Comparison of ENCODE assay signal across 20 cellular contexts in the genomic region with DNA sequence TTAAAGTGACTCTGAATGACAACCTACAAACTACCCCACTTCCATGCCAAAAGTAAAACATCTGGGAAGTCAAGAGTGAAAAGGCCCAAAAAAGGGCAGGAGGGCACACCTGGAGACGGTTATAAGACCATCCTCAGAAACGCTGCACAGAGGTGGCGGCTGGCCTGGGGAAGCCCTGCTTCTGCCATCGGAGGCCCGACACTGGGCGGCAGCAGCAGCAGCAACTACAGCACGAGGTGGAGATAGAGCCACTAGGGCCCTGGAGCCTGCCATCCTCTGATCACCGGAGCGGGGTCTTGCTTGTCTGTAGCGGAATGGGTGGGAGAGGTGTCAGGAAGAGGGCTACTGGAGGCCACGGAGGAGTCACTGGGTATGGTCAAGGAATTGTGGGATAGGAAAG.
DNase-seq lines count a peak whose midpoint lies in the region; ATAC-seq, FAIRE-seq and TF ChIP-seq lines count a peak whose summit lies in the region.
"Had no signal": no experiment of that assay in that cellular context is flagged by ENCODE, and none has a peak within 500 bp of the region (broad histone marks: within the 10 kb centered on the region; RNA-seq: fewer than 3 reads in every experiment).

No MANE protein-coding gene starts in this region.

- H4K20me1 ChIP-seq in K562 (replicated peaks; ENCODE audit: control insufficient read depth, insufficient read depth, low read length) (no peaks in the 10 kb centered on the region), neural progenitor cell (ENCODE audit: low read depth) (no peaks in the 10 kb centered on the region)

- H3K36me3 ChIP-seq in K562 (ENCODE audit: control insufficient read depth, insufficient read depth, low read length) (no peaks in the 10 kb centered on the region), neural progenitor cell (no peaks in the 10 kb centered on the region)

- H3K4me1 Mint-ChIP-seq in neural progenitor cell = peaks cover 9% of the 10 kb centered on the region
- H3K4me1 Mint-ChIP-seq: CD4-positive, alpha-beta memory T cell had no signal

- no peak overlapping the region for H3K9ac ChIP-seq in K562 (ENCODE audit: insufficient read depth in 1 of 2, low read depth in 2 of 2, low read length in 2 of 2)
- no peak overlapping the region for H3K9ac ChIP-seq in neural progenitor cell
- H3K9ac ChIP-seq: GM23248 had no signal

- H3K27me3 ChIP-seq in K562 (ENCODE audit: control insufficient read depth in 2 of 2, insufficient read depth in 2 of 2, low read length in 2 of 2) = peaks cover 16 to 80% of the 10 kb centered on the region in 2 experiments
- no peaks in the 10 kb centered on the region for H3K27me3 ChIP-seq in neural progenitor cell

- peak overlapping the region; percentile 57 for H3K4me3 Mint-ChIP-seq in neural progenitor cell
- H3K4me3 Mint-ChIP-seq: CD4-positive, alpha-beta memory T cell had no signal

- H3K27ac ChIP-seq in K562 (ENCODE audit: extremely low read depth, low read depth, low read length) = no peak overlapping the region
- H3K27ac ChIP-seq in neural progenitor cell = no peak overlapping the region
- H3K27ac ChIP-seq: 22Rv1, GM23248 had no signal

- no peaks in the 10 kb centered on the region for H3F3A ChIP-seq in neural progenitor cell (ENCODE audit: low read depth)

- no TSS peak for BruUV-seq in K562 (replicated peaks; lab: Mats Ljungman, UMichigan)

- no peaks in the 10 kb centered on the region for H3K79me2 ChIP-seq in K562 (ENCODE audit: control insufficient read depth, insufficient read depth, low read length)
- no peaks in the 10 kb centered on the region for H3K79me2 ChIP-seq in neural progenitor cell (ENCODE audit: low read depth)

- peak; percentile 53 for ATAC-seq in K562

- no peak overlapping the region for H3K4me2 ChIP-seq in K562 (ENCODE audit: insufficient read depth, low read length)
- no peak overlapping the region for H3K4me2 ChIP-seq in neural progenitor cell

- POLR2A ChIA-PET in K562 (lab: Yijun Ruan, JAX) = interaction anchor here (1.3 kb wide), 1 partner anchor 11 kb away, joined by 3 read pairs; no protein-coding TSS in a partner anchor

- no peaks in the 10 kb centered on the region for H3K4me1 ChIP-seq in K562 (replicated peaks in 1 of 2; ENCODE audit: control insufficient read depth in 2 of 2, insufficient read depth in 2 of 2, low read length in 2 of 2)
- no peaks in the 10 kb centered on the region for H3K4me1 ChIP-seq in neural progenitor cell

- WGBS in K562 (ENCODE audit: insufficient coverage, low coverage, missing lambda C conversion rate) = 2% methylated on average over 11 of the region's 11 CpGs

- TF ChIP-seq POLR2A in K562 (conservative IDR thresholded peaks at IDR 0.05) = no peak

- TF ChIP-seq EP300 in K562 (IDR thresholded peaks at IDR 0.05; ENCODE audit: low read length) = no peak

- H2AFZ ChIP-seq in K562 (ENCODE audit: low read depth, low read length) (no peak overlapping the region), neural progenitor cell (replicated peaks) (no peak overlapping the region)
- H2AFZ ChIP-seq: GM23248 had no signal

- H3K27ac Mint-ChIP-seq in neural progenitor cell = peak overlapping the region; percentile 19

- H3K9me3 Mint-ChIP-seq in neural progenitor cell = no peaks in the 10 kb centered on the region
- H3K9me3 Mint-ChIP-seq: CD4-positive, alpha-beta memory T cell had no signal

- DNase-seq in AG20443 (ENCODE audit: low spot score) (peak; percentile 4), K562 (ENCODE audit: extremely low read depth in 1 of 4, low spot score in 3 of 4) (no peak), neural progenitor cell (ENCODE audit: low spot score) (no peak), GM20000 (ENCODE audit: low spot score) (no peak), SW480 (ENCODE audit: low spot score) (no peak), ACHN (no peak)
- DNase-seq: C1 segment of cervical spinal cord; Calu3; CD4-positive, alpha-beta memory T cell; COR-L47; DMS53; DMS79 treated with DMSO at 0.1 percent for 48 hours; GF-D8; GM23248; H7; HCEC 1CT had no signal

- in situ Hi-C loops in K562 (cut with MboI) (no loop called here), ACHN (cut with HindIII; ENCODE audit: low pct_ligation_motif_present, low pct_unique_long_range_greater_than_20kb, low sequenced_read_pairs) (no loop called here)

- no peak for FAIRE-seq in K562 (lab: Jason Lieb, UNC)
- FAIRE-seq: A204.1, GM12892, H1 had no signal

- CTCF ChIA-PET in K562 (lab: Yijun Ruan, JAX; ENCODE audit: low intra/inter-chr PET ratio) = no interaction called here

- intact Hi-C loops in K562 (cut with micrococcal nuclease) = no loop called here

- H3K4me3 ChIP-seq in K562 (no peak overlapping the region), neural progenitor cell (no peak overlapping the region)
- H3K4me3 ChIP-seq: GM23248 had no signal

- TF ChIP-seq RAD21 in K562 (CRISPR knock-in tag; conservative IDR thresholded peaks at IDR 0.05 in 1 of 2, IDR thresholded peaks at IDR 0.05 in 1 of 2) = no peak

- H3K9me3 ChIP-seq in K562 (replicated peaks; ENCODE audit: control insufficient read depth, insufficient read depth, low read depth, low read length) = no peaks in the 10 kb centered on the region
- H3K9me3 ChIP-seq in neural progenitor cell (ENCODE audit: low read depth) = no peaks in the 10 kb centered on the region

- no peak for TF ChIP-seq CTCF in K562 (IDR thresholded peaks at IDR 0.05 in 2 of 3, conservative IDR thresholded peaks at IDR 0.05 in 1 of 3; ENCODE audit: insufficient read depth in 2 of 3, low read depth in 1 of 3, low read length in 3 of 3)
- no peak for TF ChIP-seq CTCF in neural progenitor cell (IDR thresholded peaks at IDR 0.05)
- TF ChIP-seq CTCF in GM20000 (IDR thresholded peaks at IDR 0.05; ENCODE audit: extremely low read depth, missing control alignments) = no peak

- no peaks in the 10 kb centered on the region for H3K9me1 ChIP-seq in K562 (ENCODE audit: control insufficient read depth, insufficient read depth, low read length)

- peaks cover 12% of the 10 kb centered on the region for H3K27me3 Mint-ChIP-seq in neural progenitor cell (ENCODE audit: insufficient read depth, low read depth)
- H3K27me3 Mint-ChIP-seq: CD4-positive, alpha-beta memory T cell had no signal

- H3K36me3 Mint-ChIP-seq in neural progenitor cell = no peaks in the 10 kb centered on the region

TF ChIP-seq in K562, 482 proteins besides CTCF, POLR2A, EP300 and RAD21 (continues in another document):
- TF ChIP-seq ZNF316 (IDR thresholded peaks at IDR 0.05) = no peak
- TF ChIP-seq, protein P1, sequence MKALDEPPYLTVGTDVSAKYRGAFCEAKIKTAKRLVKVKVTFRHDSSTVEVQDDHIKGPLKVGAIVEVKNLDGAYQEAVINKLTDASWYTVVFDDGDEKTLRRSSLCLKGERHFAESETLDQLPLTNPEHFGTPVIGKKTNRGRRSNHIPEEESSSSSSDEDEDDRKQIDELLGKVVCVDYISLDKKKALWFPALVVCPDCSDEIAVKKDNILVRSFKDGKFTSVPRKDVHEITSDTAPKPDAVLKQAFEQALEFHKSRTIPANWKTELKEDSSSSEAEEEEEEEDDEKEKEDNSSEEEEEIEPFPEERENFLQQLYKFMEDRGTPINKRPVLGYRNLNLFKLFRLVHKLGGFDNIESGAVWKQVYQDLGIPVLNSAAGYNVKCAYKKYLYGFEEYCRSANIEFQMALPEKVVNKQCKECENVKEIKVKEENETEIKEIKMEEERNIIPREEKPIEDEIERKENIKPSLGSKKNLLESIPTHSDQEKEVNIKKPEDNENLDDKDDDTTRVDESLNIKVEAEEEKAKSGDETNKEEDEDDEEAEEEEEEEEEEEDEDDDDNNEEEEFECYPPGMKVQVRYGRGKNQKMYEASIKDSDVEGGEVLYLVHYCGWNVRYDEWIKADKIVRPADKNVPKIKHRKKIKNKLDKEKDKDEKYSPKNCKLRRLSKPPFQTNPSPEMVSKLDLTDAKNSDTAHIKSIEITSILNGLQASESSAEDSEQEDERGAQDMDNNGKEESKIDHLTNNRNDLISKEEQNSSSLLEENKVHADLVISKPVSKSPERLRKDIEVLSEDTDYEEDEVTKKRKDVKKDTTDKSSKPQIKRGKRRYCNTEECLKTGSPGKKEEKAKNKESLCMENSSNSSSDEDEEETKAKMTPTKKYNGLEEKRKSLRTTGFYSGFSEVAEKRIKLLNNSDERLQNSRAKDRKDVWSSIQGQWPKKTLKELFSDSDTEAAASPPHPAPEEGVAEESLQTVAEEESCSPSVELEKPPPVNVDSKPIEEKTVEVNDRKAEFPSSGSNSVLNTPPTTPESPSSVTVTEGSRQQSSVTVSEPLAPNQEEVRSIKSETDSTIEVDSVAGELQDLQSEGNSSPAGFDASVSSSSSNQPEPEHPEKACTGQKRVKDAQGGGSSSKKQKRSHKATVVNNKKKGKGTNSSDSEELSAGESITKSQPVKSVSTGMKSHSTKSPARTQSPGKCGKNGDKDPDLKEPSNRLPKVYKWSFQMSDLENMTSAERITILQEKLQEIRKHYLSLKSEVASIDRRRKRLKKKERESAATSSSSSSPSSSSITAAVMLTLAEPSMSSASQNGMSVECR (CRISPR knock-in tag; IDR thresholded peaks at IDR 0.05) = no peak
- TF ChIP-seq, protein P2, sequence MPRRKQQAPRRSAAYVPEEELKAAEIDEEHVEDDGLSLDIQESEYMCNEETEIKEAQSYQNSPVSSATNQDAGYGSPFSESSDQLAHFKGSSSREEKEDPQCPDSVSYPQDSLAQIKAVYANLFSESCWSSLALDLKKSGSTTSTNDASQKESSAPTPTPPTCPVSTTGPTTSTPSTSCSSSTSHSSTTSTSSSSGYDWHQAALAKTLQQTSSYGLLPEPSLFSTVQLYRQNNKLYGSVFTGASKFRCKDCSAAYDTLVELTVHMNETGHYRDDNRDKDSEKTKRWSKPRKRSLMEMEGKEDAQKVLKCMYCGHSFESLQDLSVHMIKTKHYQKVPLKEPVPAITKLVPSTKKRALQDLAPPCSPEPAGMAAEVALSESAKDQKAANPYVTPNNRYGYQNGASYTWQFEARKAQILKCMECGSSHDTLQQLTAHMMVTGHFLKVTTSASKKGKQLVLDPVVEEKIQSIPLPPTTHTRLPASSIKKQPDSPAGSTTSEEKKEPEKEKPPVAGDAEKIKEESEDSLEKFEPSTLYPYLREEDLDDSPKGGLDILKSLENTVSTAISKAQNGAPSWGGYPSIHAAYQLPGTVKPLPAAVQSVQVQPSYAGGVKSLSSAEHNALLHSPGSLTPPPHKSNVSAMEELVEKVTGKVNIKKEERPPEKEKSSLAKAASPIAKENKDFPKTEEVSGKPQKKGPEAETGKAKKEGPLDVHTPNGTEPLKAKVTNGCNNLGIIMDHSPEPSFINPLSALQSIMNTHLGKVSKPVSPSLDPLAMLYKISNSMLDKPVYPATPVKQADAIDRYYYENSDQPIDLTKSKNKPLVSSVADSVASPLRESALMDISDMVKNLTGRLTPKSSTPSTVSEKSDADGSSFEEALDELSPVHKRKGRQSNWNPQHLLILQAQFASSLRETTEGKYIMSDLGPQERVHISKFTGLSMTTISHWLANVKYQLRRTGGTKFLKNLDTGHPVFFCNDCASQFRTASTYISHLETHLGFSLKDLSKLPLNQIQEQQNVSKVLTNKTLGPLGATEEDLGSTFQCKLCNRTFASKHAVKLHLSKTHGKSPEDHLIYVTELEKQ (CRISPR knock-in tag; IDR thresholded peaks at IDR 0.05) = no peak
- no peak for TF ChIP-seq PRPF4 (IDR thresholded peaks at IDR 0.05; ENCODE audit: insufficient read depth, low read depth, low read length, poor library complexity, severe bottlenecking)
- no peak for TF ChIP-seq RBBP5 (IDR thresholded peaks at IDR 0.05; ENCODE audit: borderline replicate concordance, insufficient read depth, low read length, poor library complexity, severe bottlenecking)
